In genomic region chr20:62346398-62347150, GRCh38 we compare ENCODE assay signal across 2 cellular contexts.
TF ChIP-seq lines count a peak whose summit lies in the region.

No MANE protein-coding gene starts in this region.

TF ChIP-seq in IMR-90, 13 proteins besides CTCF, POLR2A, EP300 and RAD21:
- no peak for TF ChIP-seq MXI1 (IDR thresholded peaks at IDR 0.05; ENCODE audit: borderline replicate concordance, low read depth, low read length)
- no peak for TF ChIP-seq BHLHE40 (IDR thresholded peaks at IDR 0.05; ENCODE audit: low read depth, low read length)
- TF ChIP-seq, protein P1, sequence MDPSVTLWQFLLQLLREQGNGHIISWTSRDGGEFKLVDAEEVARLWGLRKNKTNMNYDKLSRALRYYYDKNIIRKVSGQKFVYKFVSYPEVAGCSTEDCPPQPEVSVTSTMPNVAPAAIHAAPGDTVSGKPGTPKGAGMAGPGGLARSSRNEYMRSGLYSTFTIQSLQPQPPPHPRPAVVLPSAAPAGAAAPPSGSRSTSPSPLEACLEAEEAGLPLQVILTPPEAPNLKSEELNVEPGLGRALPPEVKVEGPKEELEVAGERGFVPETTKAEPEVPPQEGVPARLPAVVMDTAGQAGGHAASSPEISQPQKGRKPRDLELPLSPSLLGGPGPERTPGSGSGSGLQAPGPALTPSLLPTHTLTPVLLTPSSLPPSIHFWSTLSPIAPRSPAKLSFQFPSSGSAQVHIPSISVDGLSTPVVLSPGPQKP (IDR thresholded peaks at IDR 0.05; ENCODE audit: borderline replicate concordance, low read depth, low read length), result no peak
- no peak for TF ChIP-seq FOS (IDR thresholded peaks at IDR 0.05; ENCODE audit: low read depth, low read length)
- no peak for TF ChIP-seq CEBPB (IDR thresholded peaks at IDR 0.05; ENCODE audit: low read depth, low read length)
- TF ChIP-seq USF2 (IDR thresholded peaks at IDR 0.05; ENCODE audit: low read depth, low read length), result no peak
- TF ChIP-seq NFE2L2 (IDR thresholded peaks at IDR 0.05; ENCODE audit: low read depth, low read length), result no peak
- TF ChIP-seq CHD1 (IDR thresholded peaks at IDR 0.05; ENCODE audit: low read depth, low read length), result no peak
- no peak for TF ChIP-seq RCOR1 (IDR thresholded peaks at IDR 0.05; ENCODE audit: insufficient replicate concordance, low read length)

TF ChIP-seq in H1, 55 proteins besides CTCF, POLR2A, EP300 and RAD21:
- TF ChIP-seq, protein P2, sequence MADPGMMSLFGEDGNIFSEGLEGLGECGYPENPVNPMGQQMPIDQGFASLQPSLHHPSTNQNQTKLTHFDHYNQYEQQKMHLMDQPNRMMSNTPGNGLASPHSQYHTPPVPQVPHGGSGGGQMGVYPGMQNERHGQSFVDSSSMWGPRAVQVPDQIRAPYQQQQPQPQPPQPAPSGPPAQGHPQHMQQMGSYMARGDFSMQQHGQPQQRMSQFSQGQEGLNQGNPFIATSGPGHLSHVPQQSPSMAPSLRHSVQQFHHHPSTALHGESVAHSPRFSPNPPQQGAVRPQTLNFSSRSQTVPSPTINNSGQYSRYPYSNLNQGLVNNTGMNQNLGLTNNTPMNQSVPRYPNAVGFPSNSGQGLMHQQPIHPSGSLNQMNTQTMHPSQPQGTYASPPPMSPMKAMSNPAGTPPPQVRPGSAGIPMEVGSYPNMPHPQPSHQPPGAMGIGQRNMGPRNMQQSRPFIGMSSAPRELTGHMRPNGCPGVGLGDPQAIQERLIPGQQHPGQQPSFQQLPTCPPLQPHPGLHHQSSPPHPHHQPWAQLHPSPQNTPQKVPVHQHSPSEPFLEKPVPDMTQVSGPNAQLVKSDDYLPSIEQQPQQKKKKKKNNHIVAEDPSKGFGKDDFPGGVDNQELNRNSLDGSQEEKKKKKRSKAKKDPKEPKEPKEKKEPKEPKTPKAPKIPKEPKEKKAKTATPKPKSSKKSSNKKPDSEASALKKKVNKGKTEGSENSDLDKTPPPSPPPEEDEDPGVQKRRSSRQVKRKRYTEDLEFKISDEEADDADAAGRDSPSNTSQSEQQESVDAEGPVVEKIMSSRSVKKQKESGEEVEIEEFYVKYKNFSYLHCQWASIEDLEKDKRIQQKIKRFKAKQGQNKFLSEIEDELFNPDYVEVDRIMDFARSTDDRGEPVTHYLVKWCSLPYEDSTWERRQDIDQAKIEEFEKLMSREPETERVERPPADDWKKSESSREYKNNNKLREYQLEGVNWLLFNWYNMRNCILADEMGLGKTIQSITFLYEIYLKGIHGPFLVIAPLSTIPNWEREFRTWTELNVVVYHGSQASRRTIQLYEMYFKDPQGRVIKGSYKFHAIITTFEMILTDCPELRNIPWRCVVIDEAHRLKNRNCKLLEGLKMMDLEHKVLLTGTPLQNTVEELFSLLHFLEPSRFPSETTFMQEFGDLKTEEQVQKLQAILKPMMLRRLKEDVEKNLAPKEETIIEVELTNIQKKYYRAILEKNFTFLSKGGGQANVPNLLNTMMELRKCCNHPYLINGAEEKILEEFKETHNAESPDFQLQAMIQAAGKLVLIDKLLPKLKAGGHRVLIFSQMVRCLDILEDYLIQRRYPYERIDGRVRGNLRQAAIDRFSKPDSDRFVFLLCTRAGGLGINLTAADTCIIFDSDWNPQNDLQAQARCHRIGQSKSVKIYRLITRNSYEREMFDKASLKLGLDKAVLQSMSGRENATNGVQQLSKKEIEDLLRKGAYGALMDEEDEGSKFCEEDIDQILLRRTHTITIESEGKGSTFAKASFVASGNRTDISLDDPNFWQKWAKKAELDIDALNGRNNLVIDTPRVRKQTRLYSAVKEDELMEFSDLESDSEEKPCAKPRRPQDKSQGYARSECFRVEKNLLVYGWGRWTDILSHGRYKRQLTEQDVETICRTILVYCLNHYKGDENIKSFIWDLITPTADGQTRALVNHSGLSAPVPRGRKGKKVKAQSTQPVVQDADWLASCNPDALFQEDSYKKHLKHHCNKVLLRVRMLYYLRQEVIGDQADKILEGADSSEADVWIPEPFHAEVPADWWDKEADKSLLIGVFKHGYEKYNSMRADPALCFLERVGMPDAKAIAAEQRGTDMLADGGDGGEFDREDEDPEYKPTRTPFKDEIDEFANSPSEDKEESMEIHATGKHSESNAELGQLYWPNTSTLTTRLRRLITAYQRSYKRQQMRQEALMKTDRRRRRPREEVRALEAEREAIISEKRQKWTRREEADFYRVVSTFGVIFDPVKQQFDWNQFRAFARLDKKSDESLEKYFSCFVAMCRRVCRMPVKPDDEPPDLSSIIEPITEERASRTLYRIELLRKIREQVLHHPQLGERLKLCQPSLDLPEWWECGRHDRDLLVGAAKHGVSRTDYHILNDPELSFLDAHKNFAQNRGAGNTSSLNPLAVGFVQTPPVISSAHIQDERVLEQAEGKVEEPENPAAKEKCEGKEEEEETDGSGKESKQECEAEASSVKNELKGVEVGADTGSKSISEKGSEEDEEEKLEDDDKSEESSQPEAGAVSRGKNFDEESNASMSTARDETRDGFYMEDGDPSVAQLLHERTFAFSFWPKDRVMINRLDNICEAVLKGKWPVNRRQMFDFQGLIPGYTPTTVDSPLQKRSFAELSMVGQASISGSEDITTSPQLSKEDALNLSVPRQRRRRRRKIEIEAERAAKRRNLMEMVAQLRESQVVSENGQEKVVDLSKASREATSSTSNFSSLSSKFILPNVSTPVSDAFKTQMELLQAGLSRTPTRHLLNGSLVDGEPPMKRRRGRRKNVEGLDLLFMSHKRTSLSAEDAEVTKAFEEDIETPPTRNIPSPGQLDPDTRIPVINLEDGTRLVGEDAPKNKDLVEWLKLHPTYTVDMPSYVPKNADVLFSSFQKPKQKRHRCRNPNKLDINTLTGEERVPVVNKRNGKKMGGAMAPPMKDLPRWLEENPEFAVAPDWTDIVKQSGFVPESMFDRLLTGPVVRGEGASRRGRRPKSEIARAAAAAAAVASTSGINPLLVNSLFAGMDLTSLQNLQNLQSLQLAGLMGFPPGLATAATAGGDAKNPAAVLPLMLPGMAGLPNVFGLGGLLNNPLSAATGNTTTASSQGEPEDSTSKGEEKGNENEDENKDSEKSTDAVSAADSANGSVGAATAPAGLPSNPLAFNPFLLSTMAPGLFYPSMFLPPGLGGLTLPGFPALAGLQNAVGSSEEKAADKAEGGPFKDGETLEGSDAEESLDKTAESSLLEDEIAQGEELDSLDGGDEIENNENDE (IDR thresholded peaks at IDR 0.05; ENCODE audit: insufficient replicate concordance, low read length), result no peak
- no peak for TF ChIP-seq CBX5 (IDR thresholded peaks at IDR 0.05; ENCODE audit: low read depth, low read length)
- no peak for TF ChIP-seq SIN3A (conservative IDR thresholded peaks at IDR 0.05 in 1 of 2, IDR thresholded peaks at IDR 0.05 in 1 of 2; ENCODE audit: low read depth in 1 of 2, low read length in 2 of 2)
- no peak for TF ChIP-seq CBX8 (IDR thresholded peaks at IDR 0.05; ENCODE audit: borderline replicate concordance, low read depth, low read length)
- TF ChIP-seq KDM5A (IDR thresholded peaks at IDR 0.05; ENCODE audit: low read length), result no peak
- no peak for TF ChIP-seq NANOG (IDR thresholded peaks at IDR 0.05; ENCODE audit: insufficient read depth, low read depth, low read length, poor library complexity, severe bottlenecking)
- no peak for TF ChIP-seq GTF2F1 (IDR thresholded peaks at IDR 0.05; ENCODE audit: borderline replicate concordance, low read depth, low read length)
- no peak for TF ChIP-seq TEAD4 (IDR thresholded peaks at IDR 0.05; ENCODE audit: low read depth, low read length)
- TF ChIP-seq CREB1 (IDR thresholded peaks at IDR 0.05), result no peak
- TF ChIP-seq BRCA1 (IDR thresholded peaks at IDR 0.05; ENCODE audit: low read depth, low read length), result no peak
- no peak for TF ChIP-seq CEBPB (IDR thresholded peaks at IDR 0.05; ENCODE audit: low read depth, low read length)
- TF ChIP-seq JUND (IDR thresholded peaks at IDR 0.05; ENCODE audit: low read length), result no peak
- TF ChIP-seq EGR1 (IDR thresholded peaks at IDR 0.05; ENCODE audit: borderline replicate concordance, low read depth, low read length), result no peak
- no peak for TF ChIP-seq SP1 (IDR thresholded peaks at IDR 0.05; ENCODE audit: low read depth, low read length)
- TF ChIP-seq SAP30 (IDR thresholded peaks at IDR 0.05; ENCODE audit: insufficient read depth, insufficient replicate concordance, low read length), result no peak
- TF ChIP-seq SIX5 (IDR thresholded peaks at IDR 0.05; ENCODE audit: low read depth, low read length), result no peak
- TF ChIP-seq TCF12 (IDR thresholded peaks at IDR 0.05; ENCODE audit: low read depth, low read length), result no peak
- TF ChIP-seq YY1 (IDR thresholded peaks at IDR 0.05; ENCODE audit: low read depth, low read length), result no peak
